In genomic region chr12:121964813-121965643, GRCh38 we compare ENCODE assay signal across 17 cellular contexts. TPM values are rescaled to one million over a fixed set of nuclear protein-coding genes. Genes with fewer than 3 reads are reported as not detected.
DNase-seq lines count a peak whose midpoint lies in the region; ATAC-seq and TF ChIP-seq lines count a peak whose summit lies in the region.
"Had no signal": no experiment of that assay in that cellular context is flagged by ENCODE, and none has a peak within 500 bp of the region (broad histone marks: within the 10 kb centered on the region; RNA-seq: fewer than 3 reads in every experiment).

No MANE protein-coding gene starts in this region.

- peaks cover 20 to 32% of the 10 kb centered on the region in 2 donors for H3K4me1 Mint-ChIP-seq in stimulated activated naive B cell treated with anti-CD40 and anti-IgM and Interleukin-4, amounts not matched to agents 10 μg/mL and 1 μg/mL and 100 μg/mL, for 72 hours
- H3K4me1 Mint-ChIP-seq in activated CD8-positive, alpha-beta memory T cell treated with anti-CD3 and anti-CD28 coated beads, Interleukin-2, amount 10 ng/mL, durations not matched to agents 7 days and 5 days, result no peaks in the 10 kb centered on the region
- H3K4me1 Mint-ChIP-seq: activated naive CD4-positive, alpha-beta T cell treated with anti-CD3 and anti-CD28 coated beads, Interleukin-2, amount 50 U/mL, for 24 hours had no signal

- H3K27me3 Mint-ChIP-seq in stimulated activated naive B cell treated with anti-CD40 and anti-IgM and Interleukin-4, amounts not matched to agents 10 μg/mL and 1 μg/mL and 100 μg/mL, for 72 hours, result no peaks in the 10 kb centered on the region
- H3K27me3 Mint-ChIP-seq in activated CD8-positive, alpha-beta memory T cell treated with anti-CD3 and anti-CD28 coated beads, Interleukin-2, amount 10 ng/mL, durations not matched to agents 7 days and 5 days, result no peaks in the 10 kb centered on the region
- H3K27me3 Mint-ChIP-seq: activated naive CD4-positive, alpha-beta T cell treated with anti-CD3 and anti-CD28 coated beads, Interleukin-2, amount 50 U/mL, for 24 hours had no signal

- peak overlapping the region; percentile 89 for H3K27ac ChIP-seq in PC-3 (ENCODE audit: low read length)
- H3K27ac ChIP-seq: colonic mucosa, Peyer's patch, skin epidermis, thoracic aorta had no signal

- peak overlapping the region; percentile 67 for H3K27ac Mint-ChIP-seq in stimulated activated naive B cell treated with anti-CD40 and anti-IgM and Interleukin-4, amounts not matched to agents 10 μg/mL and 1 μg/mL and 100 μg/mL, for 72 hours
- H3K27ac Mint-ChIP-seq in activated CD8-positive, alpha-beta memory T cell treated with anti-CD3 and anti-CD28 coated beads, Interleukin-2, amount 10 ng/mL, durations not matched to agents 7 days and 5 days, result no peak overlapping the region
- H3K27ac Mint-ChIP-seq: activated naive CD4-positive, alpha-beta T cell treated with anti-CD3 and anti-CD28 coated beads, Interleukin-2, amount 50 U/mL, for 24 hours; nephron progenitor cell had no signal

- intact Hi-C loops in PC-3 (cut with micrococcal nuclease), result loop anchor here (1.0 kb wide), 2 partner anchors 27 to 58 kb away; no protein-coding TSS in a partner anchor

- no peaks in the 10 kb centered on the region for H3K9me3 Mint-ChIP-seq in stimulated activated naive B cell treated with anti-CD40 and anti-IgM and Interleukin-4, amounts not matched to agents 10 μg/mL and 1 μg/mL and 100 μg/mL, for 72 hours
- H3K9me3 Mint-ChIP-seq in activated CD8-positive, alpha-beta memory T cell treated with anti-CD3 and anti-CD28 coated beads, Interleukin-2, amount 10 ng/mL, durations not matched to agents 7 days and 5 days (ENCODE audit: low read depth), result no peaks in the 10 kb centered on the region
- H3K9me3 Mint-ChIP-seq: activated naive CD4-positive, alpha-beta T cell treated with anti-CD3 and anti-CD28 coated beads, Interleukin-2, amount 50 U/mL, for 24 hours; nephron progenitor cell had no signal

- POLR2A ChIA-PET in PC-3 (lab: Charles Lee; ENCODE audit: unreplicated experiment), result interaction anchor here (1.4 kb wide), 1 partner anchor 27 kb away, joined by 6 read pairs; no protein-coding TSS in a partner anchor

- BruUV-seq in PC-3 (replicated peaks; lab: Mats Ljungman, UMichigan), result no TSS peak

- H3K27me3 ChIP-seq in PC-3 (ENCODE audit: low read length), result no peaks in the 10 kb centered on the region
- H3K27me3 ChIP-seq: colonic mucosa, Peyer's patch had no signal

- H2AFZ ChIP-seq in PC-3 (ENCODE audit: low read length), result no peak overlapping the region

- H3K4me3 ChIP-seq in PC-3 (ENCODE audit: low read length), result no peak overlapping the region
- H3K4me3 ChIP-seq: colonic mucosa, Peyer's patch, skin epidermis, thoracic aorta had no signal

- H3F3A ChIP-seq in PC-3 (ENCODE audit: low read length, unreplicated experiment), result no peaks in the 10 kb centered on the region

- peaks cover 19% of the 10 kb centered on the region for H3K4me1 ChIP-seq in PC-3 (ENCODE audit: insufficient read depth, low read length)
- H3K4me1 ChIP-seq: colonic mucosa, Peyer's patch had no signal

- CTCF ChIA-PET in PC-3 (lab: Charles Lee), result interaction anchor here (1.1 kb wide), 1 partner anchor 27 kb away, joined by 4 read pairs; no protein-coding TSS in a partner anchor
- CTCF ChIA-PET in activated CD8-positive, alpha-beta memory T cell treated with anti-CD3 and anti-CD28 coated beads, Interleukin-2, amount 10 ng/mL, durations not matched to agents 7 days and 5 days (lab: Charles Lee), result no interaction called here

- no peaks in the 10 kb centered on the region; the same call in 1 of the 2 replicates for H3K36me3 ChIP-seq in PC-3 (ENCODE audit: low read depth, low read length)
- H3K36me3 ChIP-seq: colonic mucosa, Peyer's patch, thoracic aorta had no signal

- peaks cover 3 to 5% of the 10 kb centered on the region in 2 donors for H3K36me3 Mint-ChIP-seq in stimulated activated naive B cell treated with anti-CD40 and anti-IgM and Interleukin-4, amounts not matched to agents 10 μg/mL and 1 μg/mL and 100 μg/mL, for 72 hours
- H3K36me3 Mint-ChIP-seq in activated CD8-positive, alpha-beta memory T cell treated with anti-CD3 and anti-CD28 coated beads, Interleukin-2, amount 10 ng/mL, durations not matched to agents 7 days and 5 days, result no peaks in the 10 kb centered on the region
- H3K36me3 Mint-ChIP-seq: activated naive CD4-positive, alpha-beta T cell treated with anti-CD3 and anti-CD28 coated beads, Interleukin-2, amount 50 U/mL, for 24 hours had no signal

- H3K79me2 ChIP-seq in PC-3 (ENCODE audit: low read length), result no peaks in the 10 kb centered on the region

- no peaks in the 10 kb centered on the region for H3K9me2 ChIP-seq in PC-3 (replicated peaks; ENCODE audit: low read length)

- TF ChIP-seq CTCF in PC-3 (conservative IDR thresholded peaks at IDR 0.05; ENCODE audit: low read depth, low read length), result no peak

- peak; percentile 91 for ATAC-seq in PC-3
- ATAC-seq in stimulated activated naive B cell treated with anti-CD40 and anti-IgM and Interleukin-4, amounts not matched to agents 10 μg/mL and 1 μg/mL and 100 μg/mL, for 72 hours (replicated peaks), result no peak
- no peak for ATAC-seq in activated CD8-positive, alpha-beta memory T cell treated with anti-CD3 and anti-CD28 coated beads, Interleukin-2, amount 10 ng/mL, durations not matched to agents 7 days and 5 days
- no peak for ATAC-seq in GM18502 (IDR thresholded peaks at IDR 0.05; ENCODE audit: poor library complexity, unreplicated experiment)
- ATAC-seq: left lobe of liver had no signal

- H3K9ac ChIP-seq in PC-3 (ENCODE audit: low read length), result peak overlapping the region; percentile 67

- H3K4me2 ChIP-seq in PC-3 (ENCODE audit: low read length), result peak overlapping the region; percentile 61

- H3K4me3 Mint-ChIP-seq in stimulated activated naive B cell treated with anti-CD40 and anti-IgM and Interleukin-4, amounts not matched to agents 10 μg/mL and 1 μg/mL and 100 μg/mL, for 72 hours, result no peak overlapping the region
- H3K4me3 Mint-ChIP-seq in activated CD8-positive, alpha-beta memory T cell treated with anti-CD3 and anti-CD28 coated beads, Interleukin-2, amount 10 ng/mL, durations not matched to agents 7 days and 5 days, result no peak overlapping the region
- H3K4me3 Mint-ChIP-seq: activated naive CD4-positive, alpha-beta T cell treated with anti-CD3 and anti-CD28 coated beads, Interleukin-2, amount 50 U/mL, for 24 hours; nephron progenitor cell had no signal

- DNase-seq in GM04503 (ENCODE audit: low read depth) (peak; percentile 88), PC-3 (peak; percentile 99), fibroblast of gingiva (ENCODE audit: low read depth) (peak; percentile 47), LoVo (ENCODE audit: low spot score) (no peak)
- no peak for DNase-seq in stimulated activated naive B cell treated with anti-CD40 and anti-IgM and Interleukin-4, amounts not matched to agents 10 μg/mL and 1 μg/mL and 100 μg/mL, for 72 hours
- DNase-seq in activated CD8-positive, alpha-beta memory T cell treated with anti-CD3 and anti-CD28 coated beads, Interleukin-2, amount 10 ng/mL, durations not matched to agents 7 days and 5 days, result no peak
- DNase-seq: colonic mucosa, DMS153, glutamatergic neuron, KG1, nephron progenitor cell, Peyer's patch had no signal

- H4K20me1 ChIP-seq in PC-3 (ENCODE audit: low read length), result no peaks in the 10 kb centered on the region

- no peaks in the 10 kb centered on the region for H3K9me3 ChIP-seq in PC-3 (ENCODE audit: low read length)
- H3K9me3 ChIP-seq: colonic mucosa, Peyer's patch, thoracic aorta had no signal

RNA-seq across cellular contexts. Expression of gene CFAP251, which starts 46.6 kb away (rescaled TPM):
- 3.2 and 11.5 TPM in 2 replicates for total RNA-seq in PC-3 (2014; rRNA removed)
- total RNA-seq in activated CD8-positive, alpha-beta memory T cell treated with anti-CD3 and anti-CD28 coated beads, Interleukin-2, amount 10 ng/mL, durations not matched to agents 7 days and 5 days, result under 1 TPM; 0.21 to 0.35 TPM

RNA-seq across cellular contexts. Expression of gene BCL7A, which starts 56.7 kb away (rescaled TPM):
- total RNA-seq in PC-3 (2014; rRNA removed), result 31.6 and 32.5 TPM in 2 replicates
- total RNA-seq in activated CD8-positive, alpha-beta memory T cell treated with anti-CD3 and anti-CD28 coated beads, Interleukin-2, amount 10 ng/mL, durations not matched to agents 7 days and 5 days, result 1 to 10 TPM; 2.8 to 2.9 TPM

Comparison
In these comparisons a context has a peak if more than half of its experiments do, and no peak if none do; other contexts are left out.
1. DNase-seq: peak in GM04503 (single experiment), PC-3 (single experiment) and fibroblast of gingiva (single experiment); none in stimulated activated naive B cell treated with anti-CD40 and anti-IgM and Interleukin-4, amounts not matched to agents 10 μg/mL and 1 μg/mL and 100 μg/mL, for 72 hours (single experiment), LoVo (single experiment) and activated CD8-positive, alpha-beta memory T cell treated with anti-CD3 and anti-CD28 coated beads, Interleukin-2, amount 10 ng/mL, durations not matched to agents 7 days and 5 days (single experiment).